In genomic region chr4:40953253-40954118, GRCh38 we compare ENCODE assay signal across 13 cellular contexts.
DNase-seq lines count a peak whose midpoint lies in the region; ATAC-seq and TF ChIP-seq lines count a peak whose summit lies in the region.
"Had no signal": no experiment of that assay in that cellular context is flagged by ENCODE, and none has a peak within 500 bp of the region (broad histone marks: within the 10 kb centered on the region; RNA-seq: fewer than 3 reads in every experiment).

No MANE protein-coding gene starts in this region.

- no TSS peak for BruUV-seq in mammary epithelial cell (replicated peaks; lab: Mats Ljungman, UMichigan)

- ATAC-seq in Right ventricle myocardium superior (ENCODE audit: poor library complexity): peak; percentile 83
- ATAC-seq in aorta (ENCODE audit: low FRiP score): peak; percentile 60

- CTCF ChIA-PET in mammary epithelial cell (lab: Charles Lee; ENCODE audit: low non-redundant PET): no interaction called here

- no peak overlapping the region for H2AFZ ChIP-seq in mammary epithelial cell (ENCODE audit: low read depth, low read length)
- H2AFZ ChIP-seq in parathyroid adenoma: no peak overlapping the region

- H3K4me1 ChIP-seq in breast epithelium: peaks cover 3 to 6% of the 10 kb centered on the region in 2 donors
- H3K4me1 ChIP-seq in mammary epithelial cell (ENCODE audit: insufficient read depth, low read length): no peaks in the 10 kb centered on the region
- H3K4me1 ChIP-seq in parathyroid adenoma: no peaks in the 10 kb centered on the region
- H3K4me1 ChIP-seq in aorta (ENCODE audit: control insufficient read depth in 1 of 2, insufficient read depth in 2 of 2, low read length in 2 of 2): peaks cover 4 to 11% of the 10 kb centered on the region in 2 donors
- H3K4me1 ChIP-seq in effector memory CD4-positive, alpha-beta T cell (ENCODE audit: control insufficient read depth, insufficient read depth, low read length, poor library complexity, severe bottlenecking): no peaks in the 10 kb centered on the region

- H3K27me3 ChIP-seq in breast epithelium: no peaks in the 10 kb centered on the region
- H3K27me3 ChIP-seq in mammary epithelial cell (ENCODE audit: insufficient read depth, low read length): no peaks in the 10 kb centered on the region
- H3K27me3 ChIP-seq in parathyroid adenoma (ENCODE audit: control insufficient read depth, insufficient read depth, low read length): no peaks in the 10 kb centered on the region
- no peaks in the 10 kb centered on the region for H3K27me3 ChIP-seq in aorta (ENCODE audit: control insufficient read depth in 1 of 2, insufficient read depth in 2 of 2, low read length in 1 of 2)
- H3K27me3 ChIP-seq in effector memory CD4-positive, alpha-beta T cell (replicated peaks; ENCODE audit: control insufficient read depth, insufficient read depth, low read length, poor library complexity, severe bottlenecking): no peaks in the 10 kb centered on the region

- WGBS in mammary epithelial cell (ENCODE audit: low coverage, missing lambda C conversion rate): 96% methylated on average over 13 of the region's 13 CpGs
- 17 to 20% methylated on average over 13 of the region's 13 CpGs for WGBS in aorta, 2 donors

- no peaks in the 10 kb centered on the region for H3K36me3 ChIP-seq in breast epithelium
- H3K36me3 ChIP-seq in mammary epithelial cell (ENCODE audit: insufficient read depth, low read length): peaks cover 7% of the 10 kb centered on the region
- no peaks in the 10 kb centered on the region for H3K36me3 ChIP-seq in parathyroid adenoma (ENCODE audit: control insufficient read depth, insufficient read depth, low read length)
- no peaks in the 10 kb centered on the region for H3K36me3 ChIP-seq in aorta (ENCODE audit: control insufficient read depth in 1 of 2, insufficient read depth in 2 of 2, low read length in 1 of 2)
- H3K36me3 ChIP-seq in effector memory CD4-positive, alpha-beta T cell (ENCODE audit: control insufficient read depth, insufficient read depth, low read length): no peaks in the 10 kb centered on the region

- H4K20me1 ChIP-seq in mammary epithelial cell (ENCODE audit: insufficient read depth, low read length): no peaks in the 10 kb centered on the region

- DNase-seq in breast epithelium (ENCODE audit: low spot score in 2 of 2) (no peak), mammary epithelial cell (no peak), Right ventricle myocardium superior (peak; percentile 50), aorta (peak; percentile 51 to 77), germinal center (ENCODE audit: low spot score) (no peak), COR-L47 (lab: John Stamatoyannopoulos, UW) (no peak)
- no peak for DNase-seq in effector memory CD4-positive, alpha-beta T cell
- DNase-seq: activated CD4-positive, alpha-beta memory T cell treated with anti-CD3 and anti-CD28 coated beads for 36 hours; activated naive CD8-positive, alpha-beta T cell treated with anti-CD3 and anti-CD28 coated beads for 36 hours; kidney glomerular epithelial cell; NCI-H526 treated with DMSO at 0.1 percent for 48 hours had no signal

- dilution Hi-C loops in mammary epithelial cell (cut with HindIII; ENCODE audit: low sequenced_read_pairs): no loop called here

- peaks cover 13% of the 10 kb centered on the region for H3K79me2 ChIP-seq in mammary epithelial cell (ENCODE audit: insufficient read depth, low read length)
- no peaks in the 10 kb centered on the region for H3K79me2 ChIP-seq in parathyroid adenoma

- H3K9me3 ChIP-seq in breast epithelium: no peaks in the 10 kb centered on the region
- no peaks in the 10 kb centered on the region for H3K9me3 ChIP-seq in mammary epithelial cell (replicated peaks; ENCODE audit: insufficient read depth, low read length)
- H3K9me3 ChIP-seq in parathyroid adenoma (ENCODE audit: control insufficient read depth, low read length): no peaks in the 10 kb centered on the region
- no peaks in the 10 kb centered on the region for H3K9me3 ChIP-seq in aorta (ENCODE audit: control insufficient read depth, low read length)
- no peaks in the 10 kb centered on the region for H3K9me3 ChIP-seq in effector memory CD4-positive, alpha-beta T cell (ENCODE audit: control insufficient read depth, low read length)

- peak overlapping the region; percentile 78 to 87 for H3K27ac ChIP-seq in breast epithelium
- no peak overlapping the region for H3K27ac ChIP-seq in mammary epithelial cell (ENCODE audit: insufficient read depth, low read depth, low read length)
- peak overlapping the region; percentile 44 for H3K27ac ChIP-seq in parathyroid adenoma
- H3K27ac ChIP-seq in aorta (ENCODE audit: low read depth in 1 of 2, low read length in 2 of 2): peak overlapping the region; percentile 92 to 93
- H3K27ac ChIP-seq in effector memory CD4-positive, alpha-beta T cell (ENCODE audit: insufficient read depth, low read length, poor library complexity, severe bottlenecking): no peak overlapping the region

- no peak overlapping the region for H3K4me2 ChIP-seq in mammary epithelial cell (ENCODE audit: insufficient read depth, low read depth, low read length)
- no peak overlapping the region for H3K4me2 ChIP-seq in parathyroid adenoma (ENCODE audit: low read length)
- H3K4me2 ChIP-seq: smooth muscle cell had no signal

- intact Hi-C loops in breast epithelium (cut with DNase I; ENCODE audit: low total_unique reads): no loop called here
- intact Hi-C loops in mammary epithelial cell (cut with micrococcal nuclease): no loop called here
- intact Hi-C loops in Right ventricle myocardium superior (cut with DNase I): no loop called here
- intact Hi-C loops in aorta (cut with DNase I): no loop called here

- TF ChIP-seq POLR2A in breast epithelium (IDR thresholded peaks at IDR 0.05): no peak

- in situ Hi-C loops in mammary epithelial cell (cut with MboI; ENCODE audit: low sequenced_read_pairs in 2 of 2): no loop called here

- H3K4me3 ChIP-seq in breast epithelium: peak overlapping the region in 1 of 3 donors; percentile 11
- H3K4me3 ChIP-seq in mammary epithelial cell (replicated peaks in 1 of 3; ENCODE audit: insufficient read depth in 1 of 3, low read depth in 2 of 3, low read length in 3 of 3): no peak overlapping the region
- H3K4me3 ChIP-seq in parathyroid adenoma (ENCODE audit: low read depth, low read length): no peak overlapping the region
- no peak overlapping the region for H3K4me3 ChIP-seq in aorta (ENCODE audit: low read length in 2 of 2)
- H3K4me3 ChIP-seq in effector memory CD4-positive, alpha-beta T cell (ENCODE audit: insufficient read depth, low read depth, low read length, poor library complexity, severe bottlenecking): no peak overlapping the region
- H3K4me3 ChIP-seq: smooth muscle cell had no signal

- H3K9ac ChIP-seq in mammary epithelial cell (ENCODE audit: insufficient read depth, low read length) (no peak overlapping the region), parathyroid adenoma (no peak overlapping the region)

- no peak for TF ChIP-seq CTCF in breast epithelium (IDR thresholded peaks at IDR 0.05)
- no peak for TF ChIP-seq CTCF in mammary epithelial cell (conservative IDR thresholded peaks at IDR 0.05 in 1 of 2, IDR thresholded peaks at IDR 0.05 in 1 of 2; ENCODE audit: extremely low read depth in 1 of 2, insufficient read depth in 1 of 2, low read depth in 1 of 2, low read length in 2 of 2)
- TF ChIP-seq CTCF in parathyroid adenoma (IDR thresholded peaks at IDR 0.05): no peak

Comparison
In these comparisons a context has a peak if more than half of its experiments do, and no peak if none do; other contexts are left out.
1. H3K27ac ChIP-seq: peak in breast epithelium (2 of 2), parathyroid adenoma (single experiment) and aorta (2 of 2); none in mammary epithelial cell (single experiment) and effector memory CD4-positive, alpha-beta T cell (single experiment).
2. DNase-seq: peak in Right ventricle myocardium superior (single experiment) and aorta (2 of 2); none in breast epithelium (0 of 2), mammary epithelial cell (single experiment), effector memory CD4-positive, alpha-beta T cell (0 of 3), germinal center (single experiment) and COR-L47 (single experiment).